25 cellular contexts compared by ENCODE assay signal in genomic region chr20:56783826-56784225, GRCh38.
"Had no signal": no experiment of that assay in that cellular context is flagged by ENCODE, and none has a peak within 500 bp of the region (broad histone marks: within the 10 kb centered on the region; RNA-seq: fewer than 3 reads in every experiment).

No MANE protein-coding gene starts in this region.

- H3K4me3 ChIP-seq: neural progenitor cell, ovary, psoas muscle, right lobe of liver, sigmoid colon, stomach, thoracic aorta, thyroid gland, tibial nerve, upper lobe of left lung, vagina had no signal

- H3K4me2 ChIP-seq: neural progenitor cell had no signal

- H3K4me1 ChIP-seq: parathyroid adenoma, psoas muscle, tibial nerve had no signal

- ATAC-seq: psoas muscle; right cardiac atrium; right lobe of liver; stimulated activated effector memory CD8-positive, alpha-beta T cell treated with anti-CD3 and anti-CD28 coated beads, Interleukin-12 subunit alpha, Interleukin-12 subunit beta, amount 100 ng/mL, for 72 hours; stimulated activated naive B cell treated with anti-CD40 and anti-IgM and Interleukin-4, amounts not matched to agents 10 μg/mL and 1 μg/mL and 100 μg/mL, for 72 hours had no signal

- H3K27ac ChIP-seq: neural progenitor cell, ovary, parathyroid adenoma, psoas muscle, right lobe of liver, stomach, thoracic aorta, thyroid gland, tibial nerve, upper lobe of left lung had no signal

- DNase-seq: occipital lobe; ovary; posterior cingulate gyrus; psoas muscle; right cardiac atrium; right lobe of liver; sigmoid colon; small intestine; stimulated activated CD4-positive, alpha-beta T cell treated with anti-CD3 and anti-CD28 coated beads, Interleukin-15, amount 100 ng/mL, for 24 hours; stimulated activated CD4-positive, alpha-beta T cell treated with anti-CD3 and anti-CD28 coated beads, Interleukin-2, amount 100 ng/mL, for 24 hours; stimulated activated CD4-positive, alpha-beta T cell treated with anti-CD3 and anti-CD28 coated beads, Interleukin-2, amount 100 ng/mL, for 48 hours; stimulated activated CD4-positive, alpha-beta T cell treated with anti-CD3 and anti-CD28 coated beads, Interleukin-4, amount 100 ng/mL, for 24 hours; stimulated activated naive B cell treated with anti-CD40 and anti-IgM and Interleukin-4, amounts not matched to agents 10 μg/mL and 1 μg/mL and 100 μg/mL, for 72 hours; stimulated activated naive CD4-positive, alpha-beta T cell treated with Interleukin-2 at 50 U/mL for 16 hours; stomach; thyroid gland; trophoblast cell; upper lobe of left lung had no signal

- H3K36me3 ChIP-seq: neural progenitor cell, ovary, right lobe of liver, sigmoid colon, stomach, thoracic aorta, thyroid gland, tibial nerve, upper lobe of left lung, vagina had no signal

- H3K9me3 ChIP-seq: ovary, psoas muscle, right lobe of liver, sigmoid colon, stomach, thoracic aorta, thyroid gland, tibial nerve, upper lobe of left lung, vagina had no signal

- FAIRE-seq: small intestine, urothelium cell line had no signal

- H3K27me3 ChIP-seq: neural progenitor cell, ovary, right lobe of liver, sigmoid colon, thyroid gland, tibial nerve, upper lobe of left lung, vagina had no signal
